8 cellular contexts compared by ENCODE assay signal in genomic region chr1:10569531-10569930, GRCh38.
"Had no signal": no experiment of that assay in that cellular context is flagged by ENCODE, and none has a peak within 500 bp of the region (broad histone marks: within the 10 kb centered on the region; RNA-seq: fewer than 3 reads in every experiment).

No MANE protein-coding gene starts in this region.

- H3K9ac ChIP-seq: KMS-11 had no signal

- H3K27me3 Mint-ChIP-seq: IgD-negative memory B cell had no signal

- H3K4me3 ChIP-seq: K562 had no signal

- H3K27ac ChIP-seq: HL-60, KMS-11 had no signal

- DNase-seq: IMR-90, KBM-7, KG1 had no signal

- H3K4me2 ChIP-seq: KMS-11 had no signal

- FAIRE-seq: HTR-8/SVneo, K562 had no signal

- H3K27ac Mint-ChIP-seq: IgD-negative memory B cell had no signal

- ATAC-seq: K562 had no signal
